In genomic region chr2:150610670-150611279, GRCh38 we compare ENCODE assay signal across 8 cellular contexts.
A peak's percentile ranks its signal among the peaks of the same experiment; 100 is the strongest.
DNase-seq lines count a peak whose midpoint lies in the region; ATAC-seq, FAIRE-seq and TF ChIP-seq lines count a peak whose summit lies in the region.

No MANE protein-coding gene starts in this region.

- H3K4me3 Mint-ChIP-seq in CD14-positive monocyte = no peak overlapping the region

- no peaks in the 10 kb centered on the region for H3K4me1 Mint-ChIP-seq in CD14-positive monocyte

- FAIRE-seq in frontal cortex (lab: Jason Lieb, UNC) = no peak

- H3K36me3 Mint-ChIP-seq in CD14-positive monocyte = no peaks in the 10 kb centered on the region

- peaks cover 0 to 3% (median 0%) of the 10 kb centered on the region in 7 donors for H3K9me3 Mint-ChIP-seq in CD14-positive monocyte

- no peak overlapping the region for H3K27ac Mint-ChIP-seq in CD14-positive monocyte

- TF ChIP-seq CTCF in GM13977 (IDR thresholded peaks at IDR 0.05; ENCODE audit: extremely low read depth, insufficient read depth, missing control alignments) = peak; percentile 36
- no peak for TF ChIP-seq CTCF in CD14-positive monocyte (IDR thresholded peaks at IDR 0.05)

- in situ Hi-C loops in GM13977 (cut with MboI; ENCODE audit: low pct_unique_long_range_greater_than_20kb, low sequenced_read_pairs, unreplicated experiment) = no loop called here

- intact Hi-C loops in CD14-positive monocyte (cut with micrococcal nuclease) = no loop called here

- peaks cover 0 to 2% (median 0%) of the 10 kb centered on the region in 3 donors for H3K27me3 Mint-ChIP-seq in CD14-positive monocyte (ENCODE audit: low read depth in 3 of 3)

- DNase-seq in GM13977 (ENCODE audit: low spot score) = peak; percentile 15
- peak; percentile 50 for DNase-seq in SK-N-DZ (ENCODE audit: low spot score)
- peak; percentile 64 for DNase-seq in iris pigment epithelial cell (ENCODE audit: low read depth)
- DNase-seq in CD14-positive monocyte (ENCODE audit: low spot score) = no peak
- DNase-seq in mesenteric fat pad (ENCODE audit: low spot score) = no peak
- no peak for DNase-seq in frontal cortex (ENCODE audit: low spot score in 2 of 2)
- DNase-seq in stimulated activated CD4-positive, alpha-beta T cell treated with anti-CD3 and anti-CD28 coated beads, Interleukin-2, amount 100 ng/mL, for 48 hours = no peak

- ATAC-seq in HG02938 (IDR thresholded peaks at IDR 0.05; ENCODE audit: unreplicated experiment) = peak; percentile 63

Comparison
In these comparisons a context has a peak if more than half of its experiments do, and no peak if none do; other contexts are left out.
1. DNase-seq: peak in GM13977 (single experiment), SK-N-DZ (single experiment) and iris pigment epithelial cell (single experiment); none in CD14-positive monocyte (single experiment), mesenteric fat pad (single experiment), frontal cortex (0 of 2) and stimulated activated CD4-positive, alpha-beta T cell treated with anti-CD3 and anti-CD28 coated beads, Interleukin-2, amount 100 ng/mL, for 48 hours (0 of 2).